8 cellular contexts compared by ENCODE assay signal in genomic region chr12:65123435-65124063, GRCh38. TPM values are rescaled to one million over a fixed set of nuclear protein-coding genes. Genes with fewer than 3 reads are reported as not detected.
DNase-seq lines count a peak whose midpoint lies in the region; ATAC-seq, FAIRE-seq and TF ChIP-seq lines count a peak whose summit lies in the region.

No MANE protein-coding gene starts in this region.

- H3K79me2 ChIP-seq in keratinocyte (ENCODE audit: control insufficient read depth, insufficient read depth, low read length) = no peaks in the 10 kb centered on the region

- no peaks in the 10 kb centered on the region for H3K4me1 ChIP-seq in keratinocyte (ENCODE audit: control insufficient read depth, extremely low read depth, insufficient read depth, low read length)

- H3K9me3 ChIP-seq in keratinocyte (ENCODE audit: control insufficient read depth, low read depth, low read length) = no peaks in the 10 kb centered on the region

- no peaks in the 10 kb centered on the region for H3K36me3 ChIP-seq in keratinocyte (ENCODE audit: control insufficient read depth in 2 of 2, extremely low read depth in 1 of 2, insufficient read depth in 2 of 2, low read length in 2 of 2)

- TF ChIP-seq CTCF in 22Rv1 (IDR thresholded peaks at IDR 0.05) (peak; percentile 99), VCaP (conservative IDR thresholded peaks at IDR 0.05) (peak; percentile 95), keratinocyte (optimal IDR thresholded peaks at IDR 0.05 in 1 of 3, IDR thresholded peaks at IDR 0.05 in 1 of 3, conservative IDR thresholded peaks at IDR 0.05 in 1 of 3; ENCODE audit: extremely low read depth in 1 of 3, insufficient read depth in 2 of 3, low read length in 3 of 3) (peak; percentile 20 to 52 (median 48))

- H3K4me3 ChIP-seq in keratinocyte (ENCODE audit: control insufficient read depth in 2 of 3, extremely low read depth in 1 of 3, insufficient read depth in 2 of 3, low read depth in 1 of 3, low read length in 3 of 3) = no peak overlapping the region

- no peaks in the 10 kb centered on the region for H4K20me1 ChIP-seq in keratinocyte (ENCODE audit: control insufficient read depth, extremely low read depth, insufficient read depth, low read length)

- H2AFZ ChIP-seq in keratinocyte (ENCODE audit: control insufficient read depth, low read length) = no peak overlapping the region

- no peaks in the 10 kb centered on the region for H3K9me1 ChIP-seq in keratinocyte (ENCODE audit: control insufficient read depth, extremely low read depth, insufficient read depth, low read length)

- H3K27ac ChIP-seq in 22Rv1 (no peak overlapping the region), VCaP (no peak overlapping the region), keratinocyte (ENCODE audit: control insufficient read depth, insufficient read depth, low read length) (no peak overlapping the region)

- H3K9ac ChIP-seq in keratinocyte (ENCODE audit: control insufficient read depth, extremely low read depth, insufficient read depth, low read length) = no peak overlapping the region

- no peak overlapping the region for H3K4me2 ChIP-seq in keratinocyte (ENCODE audit: control insufficient read depth, extremely low read depth, insufficient read depth, low read depth, low read length)

- FAIRE-seq in G401.6 (lab: Jason Lieb, UNC) = peak; percentile 94
- no peak for FAIRE-seq in keratinocyte (lab: Jason Lieb, UNC)

- dilution Hi-C loops in keratinocyte (cut with MboI; ENCODE audit: extremely low pct_ligation_motif_present, low sequenced_read_pairs) = no loop called here

- DNase-seq in NCI-H1930 (lab: John Stamatoyannopoulos, UW) (peak; percentile 4 to 23), keratinocyte (ENCODE audit: low read depth, low spot score) (no peak), HK-2 (ENCODE audit: unreplicated experiment) (no peak)

- ATAC-seq in GM21367 (IDR thresholded peaks at IDR 0.05; ENCODE audit: unreplicated experiment) = no peak
- no peak for ATAC-seq in HG03460 (IDR thresholded peaks at IDR 0.05; ENCODE audit: unreplicated experiment)

- H3K27me3 ChIP-seq in keratinocyte (ENCODE audit: control insufficient read depth, extremely low read depth, insufficient read depth, low read length) = peaks cover 50% of the 10 kb centered on the region

RNA-seq across cellular contexts. Expression of gene WIF1, which starts 2.4 kb away (rescaled TPM):
- not detected in 3 replicates for polyA plus RNA-seq in keratinocyte
- not detected for polyA plus RNA-seq in keratinocyte (2011; ENCODE audit: low read depth)
- polyA plus RNA-seq in keratinocyte (2011; cell fraction: cytosol; rRNA removed) = not detected in 2 replicates
- polyA plus RNA-seq in keratinocyte (2011; cell fraction: nucleus; rRNA removed) = not detected in 2 replicates
- polyA plus RNA-seq in keratinocyte (2012; ENCODE audit: low replicate concordance) = not detected in 2 replicates
- not detected in 3 replicates for polyA minus RNA-seq in keratinocyte
- not detected for polyA minus RNA-seq in keratinocyte (2011; cell fraction: cytosol; rRNA and poly(A)+ RNA removed)
- polyA minus RNA-seq in keratinocyte (2011; cell fraction: nucleus; rRNA and poly(A)+ RNA removed) = not detected in 2 replicates

RNA-seq across cellular contexts. Expression of gene LEMD3, which starts 45.8 kb away (rescaled TPM):
- polyA plus RNA-seq in keratinocyte = 10.8 to 21.8 TPM (median 13.1 TPM) in 3 replicates
- 12.0 TPM for polyA plus RNA-seq in keratinocyte (2011; ENCODE audit: low read depth)
- 3.2 and 5.8 TPM in 2 replicates for polyA plus RNA-seq in keratinocyte (2011; cell fraction: cytosol; rRNA removed)
- 23.0 and 36.4 TPM in 2 replicates for polyA plus RNA-seq in keratinocyte (2011; cell fraction: nucleus; rRNA removed)
- polyA plus RNA-seq in keratinocyte (2012; ENCODE audit: low replicate concordance) = 14.2 and 14.4 TPM in 2 replicates
- polyA minus RNA-seq in keratinocyte = 5.7 to 16.4 TPM (median 9.4 TPM) in 3 replicates
- polyA minus RNA-seq in keratinocyte (2011; cell fraction: cytosol; rRNA and poly(A)+ RNA removed) = 9.0 TPM
- 28.3 and 44.4 TPM in 2 replicates for polyA minus RNA-seq in keratinocyte (2011; cell fraction: nucleus; rRNA and poly(A)+ RNA removed)

Comparison
In these comparisons a context has a peak if more than half of its experiments do, and no peak if none do; other contexts are left out.
1. CTCF ChIP-seq: peak in every context shown above with its lines; median percentile 99 in 22Rv1; 95 in VCaP; 48 in keratinocyte.
2. DNase-seq: peak in NCI-H1930 (2 of 2); none in keratinocyte (single experiment) and HK-2 (single experiment).